In the genomic region with DNA sequence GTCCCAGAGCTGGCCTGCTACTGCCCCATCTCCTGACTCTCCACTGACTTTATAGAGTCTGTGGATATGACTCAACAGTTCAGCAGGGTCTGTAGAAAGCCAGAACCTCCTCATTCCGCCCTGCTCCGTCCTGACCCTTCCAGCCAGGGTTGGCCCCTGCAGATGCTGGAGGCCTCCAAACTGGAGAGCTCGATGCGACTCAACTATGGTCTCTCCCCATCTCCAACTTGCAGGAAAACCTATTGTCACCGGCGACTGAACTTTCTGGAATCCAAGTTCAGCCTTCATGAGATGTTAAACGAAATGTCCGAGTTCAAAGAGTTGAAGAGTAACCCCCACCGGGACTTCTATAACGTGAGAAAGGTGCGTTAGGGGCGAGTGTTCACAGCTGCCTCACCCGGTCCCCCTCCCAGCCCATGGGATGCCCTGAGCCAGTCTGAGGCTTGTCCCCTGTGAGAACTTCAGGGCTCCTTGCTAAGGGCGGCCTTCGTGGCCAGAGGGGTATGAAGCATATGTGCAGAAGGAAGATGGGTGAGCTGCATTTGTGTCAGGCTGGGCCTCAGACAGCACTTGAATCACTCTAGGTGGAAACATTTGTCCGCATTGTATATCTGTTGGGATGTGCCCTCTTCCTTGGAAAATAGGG, we compare ENCODE assay signal across 26 cellular contexts. TPM values are rescaled to one million over a fixed set of nuclear protein-coding genes. Genes with fewer than 3 reads are reported as not detected.
DNase-seq lines count a peak whose midpoint lies in the region; ATAC-seq and TF ChIP-seq lines count a peak whose summit lies in the region.
"Had no signal": no experiment of that assay in that cellular context is flagged by ENCODE, and none has a peak within 500 bp of the region (broad histone marks: within the 10 kb centered on the region; RNA-seq: fewer than 3 reads in every experiment).

No MANE protein-coding gene starts in this region.

- no peak overlapping the region for H2AFZ ChIP-seq in GM23338

- ATAC-seq in memory B cell (ENCODE audit: low read depth), result no peak
- ATAC-seq in GM23338, result no peak

- H3K27ac ChIP-seq in right atrium auricular region, result no peak overlapping the region
- no peak overlapping the region for H3K27ac ChIP-seq in left ventricle myocardium inferior (replicated peaks)
- no peak overlapping the region for H3K27ac ChIP-seq in GM23338 (ENCODE audit: low read depth)
- H3K27ac ChIP-seq: ascending aorta, thoracic aorta, VCaP had no signal

- H3K27ac Mint-ChIP-seq in activated T-helper 2 cell treated with anti-CD3 and anti-CD28 coated beads, Interferon-gamma antibody, Interleukin-2, Interleukin-4, amounts not matched to agents 10 μg/mL and 5 μg/mL and 100 μg/mL, durations not matched to agents 14 hours and 24 hours and 36 hours, result peak overlapping the region; percentile 50
- H3K27ac Mint-ChIP-seq in memory B cell, result peak overlapping the region; percentile 99
- H3K27ac Mint-ChIP-seq in GM23338, result no peak overlapping the region
- H3K27ac Mint-ChIP-seq: activated naive CD4-positive, alpha-beta T cell treated with anti-CD3 and anti-CD28 coated beads, Interleukin-2, amount 50 U/mL, for 24 hours had no signal

- peaks cover 43% of the 10 kb centered on the region for H3K36me3 Mint-ChIP-seq in activated T-helper 2 cell treated with anti-CD3 and anti-CD28 coated beads, Interferon-gamma antibody, Interleukin-2, Interleukin-4, amounts not matched to agents 10 μg/mL and 5 μg/mL and 100 μg/mL, durations not matched to agents 14 hours and 24 hours and 36 hours (ENCODE audit: low read depth)
- H3K36me3 Mint-ChIP-seq in memory B cell (peaks cover 52% of the 10 kb centered on the region), GM23338 (ENCODE audit: low read depth) (0 out of 3 replicates have a peak, but pooled peaks cover 2% of the 10 kb centered on the region)

- intact Hi-C loops in left ventricle myocardium inferior (cut with micrococcal nuclease), result no loop called here
- intact Hi-C loops in activated T-helper 2 cell treated with anti-CD3 and anti-CD28 coated beads, Interferon-gamma antibody, Interleukin-2, Interleukin-4, amounts not matched to agents 10 μg/mL and 5 μg/mL and 100 μg/mL, durations not matched to agents 14 hours and 24 hours and 36 hours (cut with micrococcal nuclease), result no loop called here

- no peaks in the 10 kb centered on the region for H3K9me3 Mint-ChIP-seq in activated T-helper 2 cell treated with anti-CD3 and anti-CD28 coated beads, Interferon-gamma antibody, Interleukin-2, Interleukin-4, amounts not matched to agents 10 μg/mL and 5 μg/mL and 100 μg/mL, durations not matched to agents 14 hours and 24 hours and 36 hours
- no peaks in the 10 kb centered on the region for H3K9me3 Mint-ChIP-seq in memory B cell
- peaks cover 3% of the 10 kb centered on the region; the same call in 2 of the 3 replicates for H3K9me3 Mint-ChIP-seq in GM23338
- H3K9me3 Mint-ChIP-seq: activated naive CD4-positive, alpha-beta T cell treated with anti-CD3 and anti-CD28 coated beads, Interleukin-2, amount 50 U/mL, for 24 hours had no signal

- no peak overlapping the region for H3K4me3 Mint-ChIP-seq in activated T-helper 2 cell treated with anti-CD3 and anti-CD28 coated beads, Interferon-gamma antibody, Interleukin-2, Interleukin-4, amounts not matched to agents 10 μg/mL and 5 μg/mL and 100 μg/mL, durations not matched to agents 14 hours and 24 hours and 36 hours (ENCODE audit: low read depth)
- H3K4me3 Mint-ChIP-seq in memory B cell, result no peak overlapping the region
- no peak overlapping the region for H3K4me3 Mint-ChIP-seq in GM23338
- H3K4me3 Mint-ChIP-seq: activated naive CD4-positive, alpha-beta T cell treated with anti-CD3 and anti-CD28 coated beads, Interleukin-2, amount 50 U/mL, for 24 hours had no signal

- TF ChIP-seq CTCF in right atrium auricular region (IDR thresholded peaks at IDR 0.05), result no peak
- no peak for TF ChIP-seq CTCF in left ventricle myocardium inferior (IDR thresholded peaks at IDR 0.05; ENCODE audit: borderline replicate concordance)
- no peak for TF ChIP-seq CTCF in GM23338 (conservative IDR thresholded peaks at IDR 0.05; ENCODE audit: low read depth in 2 of 2)

- H4K20me1 ChIP-seq in GM23338 (replicated peaks; ENCODE audit: insufficient read depth), result no peaks in the 10 kb centered on the region

- no peaks in the 10 kb centered on the region for H3K9me2 ChIP-seq in GM23338 (ENCODE audit: insufficient read depth)
- H3K9me2 ChIP-seq: SK-N-SH had no signal

- no peak overlapping the region for H3K4me2 ChIP-seq in GM23338
- H3K4me2 ChIP-seq: SK-N-SH, smooth muscle cell had no signal

- H3K79me2 ChIP-seq in GM23338 (replicated peaks; ENCODE audit: insufficient read depth), result no peaks in the 10 kb centered on the region

- H3K4me1 ChIP-seq in right atrium auricular region (peaks cover 0 to 14% of the 10 kb centered on the region in 2 donors), left ventricle myocardium inferior (peaks cover 15% of the 10 kb centered on the region), GM23338 (ENCODE audit: insufficient read depth) (no peaks in the 10 kb centered on the region)

- H3K36me3 ChIP-seq in right atrium auricular region (no peaks in the 10 kb centered on the region), left ventricle myocardium inferior (no peaks in the 10 kb centered on the region), GM23338 (ENCODE audit: insufficient read depth) (no peaks in the 10 kb centered on the region)
- H3K36me3 ChIP-seq: ascending aorta, thoracic aorta had no signal

- H3K4me3 ChIP-seq in right atrium auricular region (no peak overlapping the region), left ventricle myocardium inferior (no peak overlapping the region), GM23338 (no peak overlapping the region)
- H3K4me3 ChIP-seq: ascending aorta, smooth muscle cell, thoracic aorta had no signal

- H3K27me3 ChIP-seq in right atrium auricular region, result no peaks in the 10 kb centered on the region
- no peaks in the 10 kb centered on the region for H3K27me3 ChIP-seq in left ventricle myocardium inferior (ENCODE audit: low read depth)
- H3K27me3 ChIP-seq in GM23338 (ENCODE audit: insufficient read depth), result no peaks in the 10 kb centered on the region
- H3K27me3 ChIP-seq: ascending aorta had no signal

- H3K4me1 Mint-ChIP-seq in activated T-helper 2 cell treated with anti-CD3 and anti-CD28 coated beads, Interferon-gamma antibody, Interleukin-2, Interleukin-4, amounts not matched to agents 10 μg/mL and 5 μg/mL and 100 μg/mL, durations not matched to agents 14 hours and 24 hours and 36 hours (ENCODE audit: low read depth), result peaks cover 9% of the 10 kb centered on the region
- H3K4me1 Mint-ChIP-seq in memory B cell (peaks cover 31% of the 10 kb centered on the region), GM23338 (peaks cover 6% of the 10 kb centered on the region)

- DNase-seq in right atrium auricular region (ENCODE audit: low spot score) (peak; percentile 34), left ventricle myocardium inferior (no peak), memory B cell (ENCODE audit: low spot score in 2 of 2) (no peak), ureter (ENCODE audit: low spot score) (peak; percentile 32), GM23338 (ENCODE audit: low spot score) (no peak), NCI-H2081 treated with DMSO at 0.1 percent for 48 hours (lab: John Stamatoyannopoulos, UW) (no peak), cerebellum (ENCODE audit: low spot score) (no peak)
- no peak for DNase-seq in activated T-helper 2 cell treated with anti-CD3 and anti-CD28 coated beads, Interferon-gamma antibody, Interleukin-2, Interleukin-4, amounts not matched to agents 10 μg/mL and 5 μg/mL and 100 μg/mL, durations not matched to agents 14 hours and 24 hours and 36 hours (ENCODE audit: low spot score)
- DNase-seq: ACHN; C1 segment of cervical spinal cord; caudate nucleus; kidney glomerular epithelial cell; NCI-H187; NCI-H226; NCI-H748 treated with DMSO at 0.1 percent for 48 hours; nucleus accumbens; retina; RPMI8226; SK-N-SH; stimulated activated CD4-positive, alpha-beta T cell treated with anti-CD3 and anti-CD28 coated beads, Interleukin-2, amount 100 ng/mL, for 24 hours; T-helper 2 cell had no signal

- H3F3A ChIP-seq in GM23338 (replicated peaks; ENCODE audit: low read depth), result no peaks in the 10 kb centered on the region

- H3K27me3 Mint-ChIP-seq in activated T-helper 2 cell treated with anti-CD3 and anti-CD28 coated beads, Interferon-gamma antibody, Interleukin-2, Interleukin-4, amounts not matched to agents 10 μg/mL and 5 μg/mL and 100 μg/mL, durations not matched to agents 14 hours and 24 hours and 36 hours (ENCODE audit: low read depth), result no peaks in the 10 kb centered on the region
- H3K27me3 Mint-ChIP-seq in memory B cell, result no peaks in the 10 kb centered on the region
- no peaks in the 10 kb centered on the region for H3K27me3 Mint-ChIP-seq in GM23338 (ENCODE audit: insufficient read depth, low read depth, poor library complexity)
- H3K27me3 Mint-ChIP-seq: activated naive CD4-positive, alpha-beta T cell treated with anti-CD3 and anti-CD28 coated beads, Interleukin-2, amount 50 U/mL, for 24 hours had no signal

- H3K9me3 ChIP-seq in right atrium auricular region (no peaks in the 10 kb centered on the region), left ventricle myocardium inferior (replicated peaks) (no peaks in the 10 kb centered on the region)
- H3K9me3 ChIP-seq: ascending aorta, SK-N-SH, thoracic aorta had no signal

TF ChIP-seq in GM23338, 12 proteins besides CTCF, POLR2A, EP300 and RAD21 (continues in another document):
- no peak for TF ChIP-seq JUNB (IDR thresholded peaks at IDR 0.05; ENCODE audit: unreplicated experiment)
- no peak for TF ChIP-seq EZH2 (IDR thresholded peaks at IDR 0.05; ENCODE audit: low read depth, unreplicated experiment)
- TF ChIP-seq STAT1 (IDR thresholded peaks at IDR 0.05; ENCODE audit: unreplicated experiment), result no peak
- no peak for TF ChIP-seq NANOG (IDR thresholded peaks at IDR 0.05; ENCODE audit: borderline replicate concordance)
- TF ChIP-seq POLR2AphosphoS5 (IDR thresholded peaks at IDR 0.05; ENCODE audit: low read depth), result no peak
- TF ChIP-seq EZH2phosphoT487 (IDR thresholded peaks at IDR 0.05; ENCODE audit: unreplicated experiment), result no peak

RNA-seq across cellular contexts. Expression of gene AMPD3, which starts 32.1 kb away (rescaled TPM):
- total RNA-seq in right atrium auricular region (1 to 10 TPM; 2.8 to 5.3 TPM), left ventricle myocardium inferior (3.4 TPM), ureter (24.7 TPM), cerebellum (2.3 TPM)
- total RNA-seq in activated T-helper 2 cell treated with anti-CD3 and anti-CD28 coated beads, Interferon-gamma antibody, Interleukin-2, Interleukin-4, amounts not matched to agents 10 μg/mL and 5 μg/mL and 100 μg/mL, durations not matched to agents 14 hours and 24 hours and 36 hours, result 24.8 and 26.1 TPM in 2 replicates
- 1.8 and 2.1 TPM in 2 replicates for total RNA-seq in GM23338 (2014; rRNA removed; shearing (Covaris generic))
- polyA plus RNA-seq in GM23338 (2016; fragmentation: Nextera tagmentation; extraction: Ambion mirVana), result 1.6 and 1.7 TPM in 2 replicates

RNA-seq across cellular contexts. Expression of gene RNF141, which starts 53.9 kb away (rescaled TPM):
- 10 to 100 TPM; 22.9 to 29.8 TPM for total RNA-seq in right atrium auricular region
- 39.2 TPM for total RNA-seq in left ventricle myocardium inferior
- 13.2 and 15.6 TPM in 2 replicates for total RNA-seq in activated T-helper 2 cell treated with anti-CD3 and anti-CD28 coated beads, Interferon-gamma antibody, Interleukin-2, Interleukin-4, amounts not matched to agents 10 μg/mL and 5 μg/mL and 100 μg/mL, durations not matched to agents 14 hours and 24 hours and 36 hours
- total RNA-seq in ureter, result 44.6 TPM
- 26.5 and 26.9 TPM in 2 replicates for total RNA-seq in GM23338 (2014; rRNA removed; shearing (Covaris generic))
- polyA plus RNA-seq in GM23338 (2016; fragmentation: Nextera tagmentation; extraction: Ambion mirVana), result 9.4 and 11.4 TPM in 2 replicates
- total RNA-seq in cerebellum, result 50.4 TPM

Comparison
In these comparisons a context has a peak if more than half of its experiments do, and no peak if none do; other contexts are left out.
1. DNase-seq: peak in right atrium auricular region (single experiment) and ureter (single experiment); none in left ventricle myocardium inferior (single experiment), activated T-helper 2 cell treated with anti-CD3 and anti-CD28 coated beads, Interferon-gamma antibody, Interleukin-2, Interleukin-4, amounts not matched to agents 10 μg/mL and 5 μg/mL and 100 μg/mL, durations not matched to agents 14 hours and 24 hours and 36 hours (single experiment), memory B cell (0 of 2), GM23338 (single experiment), NCI-H2081 treated with DMSO at 0.1 percent for 48 hours (single experiment) and cerebellum (single experiment).